Comparison of ENCODE assay signal across 8 cellular contexts in the genomic region with DNA sequence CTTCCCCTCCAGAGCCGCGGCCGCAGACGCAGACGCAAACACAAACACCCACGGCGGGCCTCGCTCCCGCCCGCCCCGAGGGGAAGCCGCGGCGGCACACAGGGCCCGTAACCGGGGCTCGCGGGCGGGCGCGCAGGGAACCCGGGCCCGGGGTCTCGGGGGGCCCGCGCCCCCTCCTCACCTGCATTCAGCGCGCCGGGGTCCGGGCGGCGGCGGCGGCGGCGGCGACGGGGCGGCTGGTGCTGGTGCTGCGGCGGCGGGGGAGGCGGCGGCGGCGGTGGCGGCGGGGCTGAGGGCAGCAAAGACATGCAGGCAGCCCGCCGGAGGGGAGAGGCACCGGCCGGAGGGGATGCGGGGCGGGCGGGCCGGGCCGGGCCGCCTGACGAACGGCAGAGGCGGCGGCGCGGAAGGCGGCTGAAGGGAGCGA. TPM values are rescaled to one million over a fixed set of nuclear protein-coding genes. Genes with fewer than 3 reads are reported as not detected.
DNase-seq lines count a peak whose midpoint lies in the region; ATAC-seq and TF ChIP-seq lines count a peak whose summit lies in the region.

No MANE protein-coding gene starts in this region.

- peaks cover 12% of the 10 kb centered on the region for H3K4me1 Mint-ChIP-seq in GM23338

- 0 to 1% methylated on average over 17 to 66 of the region's 66 CpGs for WGBS in lung, 2 donors

- H3K27me3 Mint-ChIP-seq in GM23338 (ENCODE audit: insufficient read depth, low read depth, poor library complexity): peaks cover 12% of the 10 kb centered on the region

- H3K36me3 ChIP-seq in GM23338 (ENCODE audit: insufficient read depth): no peaks in the 10 kb centered on the region
- H3K36me3 ChIP-seq in OCI-LY7 (ENCODE audit: insufficient read depth, low read length): peaks cover 6% of the 10 kb centered on the region; the same call in 1 of the 2 replicates
- H3K36me3 ChIP-seq in colonic mucosa: no peaks in the 10 kb centered on the region
- no peaks in the 10 kb centered on the region for H3K36me3 ChIP-seq in lung (ENCODE audit: control insufficient read depth in 2 of 2, insufficient read depth in 2 of 2, low read length in 2 of 2)

- H3K9me2 ChIP-seq in GM23338 (ENCODE audit: insufficient read depth) (no peaks in the 10 kb centered on the region), OCI-LY7 (ENCODE audit: insufficient read depth, low read length) (no peaks in the 10 kb centered on the region)

- H3K9ac ChIP-seq in colonic mucosa (ENCODE audit: low read depth in 2 of 2, low read length in 2 of 2): peak overlapping the region; percentile 96

- 0 out of 2 replicates have a peak, but pooled peaks cover 6% of the 10 kb centered on the region for H3F3A ChIP-seq in GM23338 (replicated peaks; ENCODE audit: low read depth)

- BruUV-seq in OCI-LY7 (replicated peaks; lab: Mats Ljungman, UMichigan): no TSS peak

- H3K27ac ChIP-seq in GM23338 (ENCODE audit: low read depth): no peak overlapping the region
- H3K27ac ChIP-seq in OCI-LY7 (ENCODE audit: low read depth, low read length, poor library complexity, severe bottlenecking): peak overlapping the region; percentile 94
- peak overlapping the region; percentile 100 for H3K27ac ChIP-seq in colonic mucosa
- peak overlapping the region; percentile 95 for H3K27ac ChIP-seq in lung (ENCODE audit: low read depth in 1 of 2, low read length in 1 of 2)
- peak overlapping the region; percentile 98 for H3K27ac ChIP-seq in substantia nigra (ENCODE audit: low read depth, low read length, poor library complexity, severe bottlenecking)

- H3K4me1 ChIP-seq in GM23338 (ENCODE audit: insufficient read depth): peaks cover 12% of the 10 kb centered on the region
- peaks cover 65% of the 10 kb centered on the region for H3K4me1 ChIP-seq in OCI-LY7 (ENCODE audit: insufficient read depth, low read length, poor library complexity, severe bottlenecking)
- no peaks in the 10 kb centered on the region for H3K4me1 ChIP-seq in colonic mucosa
- H3K4me1 ChIP-seq in lung (ENCODE audit: control insufficient read depth in 2 of 2, insufficient read depth in 2 of 2, low read length in 2 of 2): peaks cover 1 to 14% of the 10 kb centered on the region in 2 donors

- H3K4me2 ChIP-seq in GM23338 (peak overlapping the region; percentile 90), OCI-LY7 (ENCODE audit: low read length) (peak overlapping the region; percentile 90)

- H4K20me1 ChIP-seq in GM23338 (replicated peaks; ENCODE audit: insufficient read depth): peaks cover 18% of the 10 kb centered on the region
- no peaks in the 10 kb centered on the region; the same call in 1 of the 2 replicates for H4K20me1 ChIP-seq in OCI-LY7 (ENCODE audit: insufficient read depth, low read length)

- DNase-seq in GM23338 (ENCODE audit: low spot score) (peak; percentile 13), OCI-LY7 (ENCODE audit: low spot score) (peak; percentile 75), colonic mucosa (no peak), lung (ENCODE audit: low spot score) (peak; percentile 78), substantia nigra (lab: John Stamatoyannopoulos, UW) (peak in 19 of 49 donors; percentile 22 to 73 (median 39)), sciatic nerve (ENCODE audit: low spot score) (no peak), NCI-H1105 (lab: John Stamatoyannopoulos, UW) (no peak)

- H3K79me2 ChIP-seq in GM23338 (replicated peaks; ENCODE audit: insufficient read depth) (peaks cover 26% of the 10 kb centered on the region; the same call in 1 of the 2 replicates), OCI-LY7 (ENCODE audit: insufficient read depth, low read depth, low read length) (peaks cover 65% of the 10 kb centered on the region)

- H3K4me3 ChIP-seq in GM08714 (ENCODE audit: low read length) (peak overlapping the region; percentile 78; the same call in 1 of the 2 replicates), GM23338 (peak overlapping the region; percentile 95), OCI-LY7 (ENCODE audit: low read depth, low read length, poor library complexity, severe bottlenecking) (peak overlapping the region; percentile 95), colonic mucosa (peak overlapping the region; percentile 90), lung (peak overlapping the region; percentile 95)

- H3K9me3 Mint-ChIP-seq in GM23338: no peaks in the 10 kb centered on the region

- H3K27me3 ChIP-seq in GM23338 (ENCODE audit: insufficient read depth) (no peaks in the 10 kb centered on the region), colonic mucosa (no peaks in the 10 kb centered on the region), lung (ENCODE audit: control insufficient read depth, insufficient read depth) (no peaks in the 10 kb centered on the region)

- no peak overlapping the region for H3K27ac Mint-ChIP-seq in GM23338

- peak overlapping the region; percentile 96 for H3K4me3 Mint-ChIP-seq in GM23338

- CTCF ChIA-PET in OCI-LY7 (lab: Charles Lee; ENCODE audit: unreplicated experiment): no interaction called here

- intact Hi-C loops in OCI-LY7 (cut with micrococcal nuclease; ENCODE audit: unreplicated experiment): loop anchor here (5.0 kb wide), 1 partner anchor 958 kb away; the partner anchor contains the start of gene BMP2K
- intact Hi-C loops in colonic mucosa (cut with DNase I): no loop called here
- intact Hi-C loops in sciatic nerve (cut with DNase I): loop anchor here (5.0 kb wide), 1 partner anchor 43 kb away; the partner anchor contains the start of gene MRPL1

- H3K9me3 ChIP-seq in OCI-LY7 (ENCODE audit: low read length) (no peaks in the 10 kb centered on the region), colonic mucosa (no peaks in the 10 kb centered on the region), lung (ENCODE audit: control insufficient read depth in 2 of 2, insufficient read depth in 1 of 2, low read length in 1 of 2) (no peaks in the 10 kb centered on the region)

- no peaks in the 10 kb centered on the region; the same call in 2 of the 3 replicates for H3K36me3 Mint-ChIP-seq in GM23338 (ENCODE audit: low read depth)

- H2AFZ ChIP-seq in GM23338 (peak overlapping the region; percentile 97), OCI-LY7 (ENCODE audit: low read length) (peak overlapping the region; percentile 28; the same call in 1 of the 2 replicates)

- POLR2A ChIA-PET in OCI-LY7 (lab: Charles Lee): interaction anchor here (0.8 to 2.2 kb wide), 11 partner anchors 8 to 743 kb away, joined by 3 to 23 read pairs (median 5); partner anchors contain the start of gene MRPL1

- ATAC-seq in GM23338 (peak; percentile 12), lung (ENCODE audit: insufficient read depth, low FRiP score) (peak; percentile 23), sciatic nerve (no peak)

- TF ChIP-seq CTCF in GM23338 (conservative IDR thresholded peaks at IDR 0.05; ENCODE audit: low read depth in 2 of 2) (no peak), OCI-LY7 (conservative IDR thresholded peaks at IDR 0.05; ENCODE audit: low read length) (no peak), colonic mucosa (IDR thresholded peaks at IDR 0.05) (no peak), lung (IDR thresholded peaks at IDR 0.05; ENCODE audit: control extremely low read depth, extremely low read depth) (no peak)

TF ChIP-seq in GM23338, 12 proteins besides CTCF, POLR2A, EP300 and RAD21 (continues in another document):
- TF ChIP-seq POLR2AphosphoS5 (IDR thresholded peaks at IDR 0.05; ENCODE audit: low read depth) (no peak), ZNF114 (CRISPR knock-in tag; IDR thresholded peaks at IDR 0.05) (no peak), EZH2 (IDR thresholded peaks at IDR 0.05; ENCODE audit: low read depth, unreplicated experiment) (peak; percentile 5)

RNA-seq across cellular contexts. Expression of gene CNOT6L, which starts 0.3 kb away (rescaled TPM):
- 13.9 and 15.5 TPM in 2 replicates for total RNA-seq in GM23338 (2014; rRNA removed; shearing (Covaris generic))
- polyA plus RNA-seq in GM23338 (2016; fragmentation: Nextera tagmentation; extraction: Ambion mirVana) (3.2 TPM in 2 replicates), lung (1 to 10 TPM; 4.3 to 9.3 TPM)
- 17.3 and 21.4 TPM in 2 replicates for total RNA-seq in OCI-LY7 (2014; rRNA removed; shearing (Covaris generic))
- total RNA-seq in OCI-LY7 (2022) (112 and 122 TPM in 2 replicates), colonic mucosa (10 to 100 TPM; 32.4 to 56.6 TPM), lung (10 to 100 TPM; 45.4 to 67.8 TPM), sciatic nerve (62.5 TPM)

RNA-seq across cellular contexts. Expression of gene MRPL1, which starts 43.2 kb away (rescaled TPM):
- total RNA-seq in GM23338 (2014; rRNA removed; shearing (Covaris generic)): 29.2 and 64.4 TPM in 2 replicates
- 45.7 and 46.5 TPM in 2 replicates for polyA plus RNA-seq in GM23338 (2016; fragmentation: Nextera tagmentation; extraction: Ambion mirVana)
- total RNA-seq in OCI-LY7 (2014; rRNA removed; shearing (Covaris generic)): 16.6 and 22.6 TPM in 2 replicates
- total RNA-seq in OCI-LY7 (2022): 30.0 and 37.4 TPM in 2 replicates
- total RNA-seq in colonic mucosa: 10 to 100 TPM; 37.2 to 42.3 TPM
- total RNA-seq in lung: 10 to 100 TPM; 19.9 to 31.2 TPM
- 10 to 100 TPM; 21.0 to 45.4 TPM for polyA plus RNA-seq in lung
- 24.9 TPM for total RNA-seq in sciatic nerve

Comparison
In these comparisons a context has a peak if more than half of its experiments do, and no peak if none do; other contexts are left out.
1. DNase-seq: peak in GM23338 (single experiment), OCI-LY7 (single experiment) and lung (single experiment); none in colonic mucosa (single experiment), sciatic nerve (single experiment) and NCI-H1105 (single experiment).
2. Peak in every context shown above with its lines, with median percentiles within 50 percentile points of each other: H3K4me3 ChIP-seq.